ENCODE assay signal across 14 cellular contexts in the genomic region with DNA sequence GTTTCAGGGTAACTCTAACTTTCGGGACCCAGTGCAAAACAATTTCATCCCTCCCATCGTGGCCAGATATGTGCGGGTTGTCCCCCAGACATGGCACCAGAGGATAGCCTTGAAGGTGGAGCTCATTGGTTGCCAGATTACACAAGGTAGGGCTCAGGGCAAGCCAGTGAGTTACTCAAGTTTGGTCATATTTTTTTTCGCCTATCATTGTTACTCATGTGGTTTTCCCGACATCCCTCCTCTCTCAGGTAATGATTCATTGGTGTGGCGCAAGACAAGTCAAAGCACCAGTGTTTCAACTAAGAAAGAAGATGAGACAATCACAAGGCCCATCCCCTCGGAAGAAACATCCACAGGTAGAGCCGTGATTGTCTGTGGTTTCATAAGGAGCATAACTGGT.
"Had no signal": no experiment of that assay in that cellular context is flagged by ENCODE, and none has a peak within 500 bp of the region (broad histone marks: within the 10 kb centered on the region; RNA-seq: fewer than 3 reads in every experiment).

No MANE protein-coding gene starts in this region.

- H3K79me2 ChIP-seq: parathyroid adenoma had no signal

- DNase-seq: activated CD4-positive, alpha-beta memory T cell treated with anti-CD3 and anti-CD28 coated beads for 36 hours; activated CD4-positive, alpha-beta T cell treated with anti-CD3 and anti-CD28 coated beads for 1 hour; activated naive CD4-positive, alpha-beta T cell; activated naive CD8-positive, alpha-beta T cell treated with anti-CD3 and anti-CD28 coated beads, Interleukin-2, amount 50 U/mL, for 24 hours; colonic mucosa; effector CD4-positive, alpha-beta T cell; kidney glomerular epithelial cell; midbrain; stimulated activated naive B cell treated with anti-CD40 and anti-IgM and Interleukin-4, amounts not matched to agents 10 μg/mL and 1 μg/mL and 100 μg/mL, for 72 hours had no signal

- H3K4me2 ChIP-seq: neural progenitor cell had no signal

- FAIRE-seq: endothelial cell of umbilical vein had no signal

- H3K9ac ChIP-seq: neural progenitor cell, parathyroid adenoma had no signal

- H3K36me3 ChIP-seq: colonic mucosa, neural progenitor cell had no signal

- H2AFZ ChIP-seq: neural progenitor cell, parathyroid adenoma had no signal

- H3K9me3 ChIP-seq: colonic mucosa, tibial nerve had no signal

- H3K27me3 ChIP-seq: colonic mucosa, neural progenitor cell, tibial nerve had no signal

- H3K4me3 ChIP-seq: colonic mucosa, neural progenitor cell, skin epidermis, tibial nerve had no signal

- ATAC-seq: activated naive CD8-positive, alpha-beta T cell treated with anti-CD3 and anti-CD28 coated beads, Interleukin-2, amount 50 U/mL, for 24 hours; stimulated activated naive B cell treated with anti-CD40 and anti-IgM and Interleukin-4, amounts not matched to agents 10 μg/mL and 1 μg/mL and 100 μg/mL, for 72 hours had no signal

- H3K4me1 ChIP-seq: colonic mucosa, parathyroid adenoma, tibial nerve had no signal

- H3K27ac ChIP-seq: colonic mucosa, neural progenitor cell, parathyroid adenoma, tibial nerve had no signal
